In genomic region chr2:207879536-207879935, GRCh38 we compare ENCODE assay signal across 19 cellular contexts.
DNase-seq lines count a peak whose midpoint lies in the region; ATAC-seq, FAIRE-seq and TF ChIP-seq lines count a peak whose summit lies in the region.
"Had no signal": no experiment of that assay in that cellular context is flagged by ENCODE, and none has a peak within 500 bp of the region (broad histone marks: within the 10 kb centered on the region; RNA-seq: fewer than 3 reads in every experiment).

No MANE protein-coding gene starts in this region.

- no peaks in the 10 kb centered on the region for H3K9me3 ChIP-seq in AG04450 (ENCODE audit: control insufficient read depth, insufficient read depth, low read length)
- H3K9me3 ChIP-seq: pancreas, SJSA1 had no signal

- CTCF ChIA-PET in AG04450 (lab: Charles Lee) = interaction anchor here (0.6 to 3.3 kb wide), 4 partner anchors 8 to 542 kb away, joined by 3 to 12 read pairs (median 4); no protein-coding TSS in a partner anchor

- POLR2A ChIA-PET in AG04450 (lab: Yijun Ruan, JAX) = no interaction called here

- no peak for ATAC-seq in GM21526 (IDR thresholded peaks at IDR 0.05; ENCODE audit: low FRiP score, unreplicated experiment)
- ATAC-seq: activated T-cell treated with anti-CD3 and anti-CD28 coated beads, Interleukin-2, amount 50 U/mL, for 4 hours; pancreas; stimulated activated memory B cell treated with anti-CD40 and anti-IgM and Interleukin-4, amounts not matched to agents 10 μg/mL and 1 μg/mL and 100 μg/mL, for 72 hours had no signal

- H3K27me3 ChIP-seq in AG04450 (ENCODE audit: control insufficient read depth, insufficient read depth, low read length) = no peaks in the 10 kb centered on the region
- no peaks in the 10 kb centered on the region for H3K27me3 ChIP-seq in bronchial epithelial cell (ENCODE audit: control insufficient read depth, insufficient read depth, low read length)
- H3K27me3 ChIP-seq: pancreas, SJSA1 had no signal

- DNase-seq in AG04450 (ENCODE audit: low read depth, low spot score) = peak; percentile 4
- peak; percentile 24 for DNase-seq in HT1080 (ENCODE audit: low read depth)
- peak; percentile 18 for DNase-seq in bronchial epithelial cell (ENCODE audit: low read depth)
- peak; percentile 45 for DNase-seq in kidney tubule cell (ENCODE audit: low spot score)
- no peak for DNase-seq in substantia nigra (lab: John Stamatoyannopoulos, UW)
- no peak for DNase-seq in stimulated activated CD4-positive, alpha-beta T cell treated with anti-CD3 and anti-CD28 coated beads, Interleukin-1b, Interleukin-23, amount 100 ng/mL, for 48 hours
- DNase-seq in stimulated activated CD4-positive, alpha-beta T cell treated with anti-CD3 and anti-CD28 coated beads, Interleukin-4, amount 100 ng/mL, for 4 hours = no peak
- DNase-seq: ACHN; activated CD4-positive, alpha-beta T cell treated with anti-CD3 and anti-CD28 coated beads, Interleukin-2, amount 50 U/mL, for 1 hour; activated naive CD8-positive, alpha-beta T cell treated with anti-CD3 and anti-CD28 coated beads, Interleukin-2, amount 10 ng/mL, durations not matched to agents 7 days and 5 days; activated T-cell treated with anti-CD3 and anti-CD28 coated beads, Interleukin-2, amount 50 U/mL, for 4 hours; hippocampal formation; left cardiac atrium; NCI-H446 treated with DMSO at 0.1 percent for 48 hours; pancreas; small intestine had no signal

- no peaks in the 10 kb centered on the region for H3K36me3 ChIP-seq in bronchial epithelial cell (ENCODE audit: control insufficient read depth, insufficient read depth, low read length)
- H3K36me3 ChIP-seq: pancreas, SJSA1 had no signal

- H3K4me3 ChIP-seq in AG04450 (ENCODE audit: low read depth, low read length) (no peak overlapping the region), bronchial epithelial cell (ENCODE audit: low read depth, low read length) (no peak overlapping the region)
- H3K4me3 ChIP-seq: pancreas, SJSA1 had no signal

- H3K27ac ChIP-seq in AG04450 (ENCODE audit: low read depth, low read length) (no peak overlapping the region), substantia nigra (ENCODE audit: low read depth, low read length, poor library complexity, severe bottlenecking) (no peak overlapping the region)
- H3K27ac ChIP-seq: pancreas, SJSA1 had no signal

- no peak for FAIRE-seq in bronchial epithelial cell (lab: Jason Lieb, UNC)
- FAIRE-seq: pancreas, small intestine had no signal

- TF ChIP-seq CTCF in AG04450 (IDR thresholded peaks at IDR 0.05; ENCODE audit: low read depth, low read length) = no peak
- TF ChIP-seq CTCF in bronchial epithelial cell (IDR thresholded peaks at IDR 0.05; ENCODE audit: insufficient read depth, low read length, severe bottlenecking) = no peak

Comparison
In these comparisons a context has a peak if more than half of its experiments do, and no peak if none do; other contexts are left out.
1. DNase-seq: peak in AG04450 (single experiment), HT1080 (single experiment), bronchial epithelial cell (single experiment) and kidney tubule cell (single experiment); none in substantia nigra (0 of 49), stimulated activated CD4-positive, alpha-beta T cell treated with anti-CD3 and anti-CD28 coated beads, Interleukin-1b, Interleukin-23, amount 100 ng/mL, for 48 hours (single experiment) and stimulated activated CD4-positive, alpha-beta T cell treated with anti-CD3 and anti-CD28 coated beads, Interleukin-4, amount 100 ng/mL, for 4 hours (0 of 2).